In the genomic region with DNA sequence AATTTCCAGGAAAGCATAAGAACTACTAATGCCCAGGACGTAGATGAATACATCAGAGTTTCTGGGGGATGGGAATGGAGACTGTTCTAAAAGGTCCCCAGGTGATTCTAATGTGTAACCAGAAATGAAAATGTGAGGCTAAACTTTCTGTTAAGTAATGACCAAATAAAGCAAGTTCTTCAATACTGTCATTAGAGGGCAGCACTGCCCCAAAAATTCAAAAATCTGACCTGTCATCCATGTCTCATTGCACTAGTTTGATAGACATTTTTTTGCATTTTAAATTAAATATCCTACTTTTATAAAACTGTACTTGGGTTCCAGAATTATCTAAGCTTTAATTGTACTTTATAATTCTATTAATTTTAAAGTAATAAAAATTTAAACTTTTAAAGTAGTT, we compare ENCODE assay signal across 8 cellular contexts.
DNase-seq lines count a peak whose midpoint lies in the region; ATAC-seq and TF ChIP-seq lines count a peak whose summit lies in the region.

No MANE protein-coding gene starts in this region.

- peak; percentile 61 for TF ChIP-seq CTCF in epithelial cell of esophagus (IDR thresholded peaks at IDR 0.05; ENCODE audit: insufficient read depth, low read depth, low read length, missing control alignments)
- peak in 3 of 4 experiments; percentile 48 to 58 (median 56) for TF ChIP-seq CTCF in prostate gland (IDR thresholded peaks at IDR 0.05)

- intact Hi-C loops in prostate gland (cut with DNase I), result no loop called here

- H3K27ac ChIP-seq in prostate gland, result no peak overlapping the region

- H3K27me3 ChIP-seq in prostate gland (replicated peaks; ENCODE audit: insufficient read depth), result peaks cover 3% of the 10 kb centered on the region

- no peaks in the 10 kb centered on the region for H3K9me3 ChIP-seq in prostate gland

- ATAC-seq in GM21367 (IDR thresholded peaks at IDR 0.05; ENCODE audit: unreplicated experiment) (peak; percentile 62), HG03097 (IDR thresholded peaks at IDR 0.05; ENCODE audit: low FRiP score, unreplicated experiment) (no peak)

- H3K4me1 ChIP-seq in prostate gland (replicated peaks), result no peaks in the 10 kb centered on the region

- no peaks in the 10 kb centered on the region for H3K36me3 ChIP-seq in prostate gland

- DNase-seq in SIG-M5 treated with dmso at 0.1 percent for 504 hours (lab: John Stamatoyannopoulos, UW; ENCODE audit: unreplicated experiment) (peak; percentile 47), SIG-M5 (lab: John Stamatoyannopoulos, UW) (no peak), HS-5 (ENCODE audit: low read depth) (peak; percentile 16), OCI-M1 (lab: John Stamatoyannopoulos, UW) (peak; percentile 78), epithelial cell of esophagus (ENCODE audit: low read depth) (peak; percentile 73), prostate gland (ENCODE audit: low spot score) (no peak)

- 7% methylated on average over 1 of the region's 1 CpG for WGBS in prostate gland

- TF ChIP-seq POLR2A in prostate gland (IDR thresholded peaks at IDR 0.05), result no peak

- no peak overlapping the region for H3K4me3 ChIP-seq in epithelial cell of esophagus (ENCODE audit: low read length)
- no peak overlapping the region for H3K4me3 ChIP-seq in prostate gland

Comparison
In these comparisons a context has a peak if more than half of its experiments do, and no peak if none do; other contexts are left out.
1. DNase-seq: peak in SIG-M5 treated with dmso at 0.1 percent for 504 hours (single experiment), HS-5 (single experiment), OCI-M1 (single experiment) and epithelial cell of esophagus (single experiment); none in SIG-M5 (single experiment) and prostate gland (single experiment).